ENCODE assay signal across 1 cellular context in genomic region chr16:56869513-56870270, GRCh38.
TF ChIP-seq lines count a peak whose summit lies in the region.

No MANE protein-coding gene starts in this region.

TF ChIP-seq in HepG2, 621 proteins besides CTCF, POLR2A, EP300 and RAD21 (continued from another document and continues in another):
- no peak for TF ChIP-seq ZNF646 (CRISPR knock-in tag; IDR thresholded peaks at IDR 0.05)
- TF ChIP-seq SUZ12 (IDR thresholded peaks at IDR 0.05; ENCODE audit: low read depth, low read length), result no peak
- no peak for TF ChIP-seq SRSF9 (IDR thresholded peaks at IDR 0.05; ENCODE audit: borderline replicate concordance, insufficient read depth, low read depth, low read length, poor library complexity, severe bottlenecking)
- no peak for TF ChIP-seq ZNF563 (CRISPR knock-in tag; IDR thresholded peaks at IDR 0.05)
- no peak for TF ChIP-seq AFF4 (CRISPR knock-in tag; IDR thresholded peaks at IDR 0.05)
- TF ChIP-seq MLLT10 (CRISPR knock-in tag; IDR thresholded peaks at IDR 0.05), result no peak
- TF ChIP-seq ZSCAN12 (CRISPR knock-in tag; IDR thresholded peaks at IDR 0.05), result no peak
- TF ChIP-seq POLR2AphosphoS2 (IDR thresholded peaks at IDR 0.05; ENCODE audit: low read depth, low read length), result no peak
- 0 out of 2 replicates have a peak, but pooled peaks have one; percentile 25 for TF ChIP-seq CREB1 (IDR thresholded peaks at IDR 0.05)
- TF ChIP-seq CREB1 (CRISPR knock-in tag; IDR thresholded peaks at IDR 0.05), result no peak
- no peak for TF ChIP-seq ZNF790 (CRISPR knock-in tag; IDR thresholded peaks at IDR 0.05; ENCODE audit: borderline replicate concordance)
- TF ChIP-seq SAFB2 (CRISPR knock-in tag; IDR thresholded peaks at IDR 0.05; ENCODE audit: borderline replicate concordance, low read depth), result no peak
- TF ChIP-seq PHB2 (IDR thresholded peaks at IDR 0.05; ENCODE audit: partially characterized antibody), result no peak
- TF ChIP-seq ZNF780A (CRISPR knock-in tag; IDR thresholded peaks at IDR 0.05), result no peak
- no peak for TF ChIP-seq MAFG (CRISPR knock-in tag; IDR thresholded peaks at IDR 0.05)
- no peak for TF ChIP-seq E2F1 (CRISPR knock-in tag; IDR thresholded peaks at IDR 0.05)
- no peak for TF ChIP-seq ARID5B (CRISPR knock-in tag; IDR thresholded peaks at IDR 0.05)
- no peak for TF ChIP-seq RNF2 (conservative IDR thresholded peaks at IDR 0.05; ENCODE audit: low read depth)
- no peak for TF ChIP-seq FOXO4 (CRISPR knock-in tag; conservative IDR thresholded peaks at IDR 0.05)
- no peak for TF ChIP-seq STAT6 (CRISPR knock-in tag; IDR thresholded peaks at IDR 0.05; ENCODE audit: borderline replicate concordance)
- TF ChIP-seq HHEX (CRISPR knock-in tag; IDR thresholded peaks at IDR 0.05), result no peak
- no peak for TF ChIP-seq MED8 (CRISPR knock-in tag; IDR thresholded peaks at IDR 0.05; ENCODE audit: insufficient replicate concordance)
- no peak for TF ChIP-seq PLSCR1 (CRISPR knock-in tag; IDR thresholded peaks at IDR 0.05; ENCODE audit: borderline replicate concordance)
- no peak for TF ChIP-seq SMAD1 (CRISPR knock-in tag; IDR thresholded peaks at IDR 0.05; ENCODE audit: borderline replicate concordance, low read depth)
- no peak for TF ChIP-seq ZFP36L1 (CRISPR knock-in tag; IDR thresholded peaks at IDR 0.05)
- TF ChIP-seq MAFF (IDR thresholded peaks at IDR 0.05; ENCODE audit: low read depth, low read length), result no peak
- TF ChIP-seq ZNF800 (CRISPR knock-in tag; IDR thresholded peaks at IDR 0.05), result no peak
- TF ChIP-seq ZNF724P (CRISPR knock-in tag; IDR thresholded peaks at IDR 0.05; ENCODE audit: borderline replicate concordance), result no peak
- no peak for TF ChIP-seq NCOA1 (CRISPR knock-in tag; IDR thresholded peaks at IDR 0.05)
- no peak for TF ChIP-seq IRX3 (CRISPR knock-in tag; IDR thresholded peaks at IDR 0.05; ENCODE audit: borderline replicate concordance, low read depth)
- peak; percentile 11; the same call in 1 of the 2 replicates for TF ChIP-seq ZNF512 (CRISPR knock-in tag; IDR thresholded peaks at IDR 0.05)
- TF ChIP-seq ZNF138 (CRISPR knock-in tag; IDR thresholded peaks at IDR 0.05; ENCODE audit: low read depth), result no peak
- TF ChIP-seq FOXK1 (CRISPR knock-in tag; IDR thresholded peaks at IDR 0.05; ENCODE audit: borderline replicate concordance, low read depth), result no peak
